13 cellular contexts compared by ENCODE assay signal in genomic region chr3:125107384-125107783, GRCh38. TPM values are rescaled to one million over a fixed set of nuclear protein-coding genes. Genes with fewer than 3 reads are reported as not detected.
DNase-seq lines count a peak whose midpoint lies in the region; ATAC-seq, FAIRE-seq and TF ChIP-seq lines count a peak whose summit lies in the region.
"Had no signal": no experiment of that assay in that cellular context is flagged by ENCODE, and none has a peak within 500 bp of the region (broad histone marks: within the 10 kb centered on the region; RNA-seq: fewer than 3 reads in every experiment).

No MANE protein-coding gene starts in this region.

- H3K36me3 ChIP-seq in ACC112 (ENCODE audit: insufficient read depth, low read length), result peaks cover 4% of the 10 kb centered on the region; the same call in 1 of the 2 replicates
- H3K36me3 ChIP-seq: gastrocnemius medialis, HAP-1 had no signal

- H3K4me3 ChIP-seq in ACC112 (ENCODE audit: low read depth, low read length), result peak overlapping the region; percentile 21; the same call in 1 of the 2 replicates
- H3K4me3 ChIP-seq in fibroblast of the aortic adventitia (ENCODE audit: low read depth, low read length), result peak overlapping the region; percentile 14
- H3K4me3 ChIP-seq: gastrocnemius medialis, HAP-1 had no signal

- H3K27ac ChIP-seq in ACC112 (ENCODE audit: low read depth, low read length), result peak overlapping the region; percentile 94
- H3K27ac ChIP-seq: gastrocnemius medialis had no signal

- no peak for TF ChIP-seq POLR2A in GM12892 (IDR thresholded peaks at IDR 0.05; ENCODE audit: low read depth, low read length)

- no peak overlapping the region for H2AFZ ChIP-seq in ACC112 (ENCODE audit: low read length, unreplicated experiment)

- no peak for ATAC-seq in HG03175 (IDR thresholded peaks at IDR 0.05; ENCODE audit: unreplicated experiment)
- ATAC-seq: gastrocnemius medialis had no signal

- H3K79me2 ChIP-seq in ACC112 (ENCODE audit: control insufficient read depth, insufficient read depth, low read length, unreplicated experiment), result no peaks in the 10 kb centered on the region

- peak; percentile 67 for FAIRE-seq in GM12892 (lab: Jason Lieb, UNC)

- no peaks in the 10 kb centered on the region for H3K27me3 ChIP-seq in ACC112 (ENCODE audit: insufficient read depth, low read length)
- H3K27me3 ChIP-seq: gastrocnemius medialis had no signal

- TF ChIP-seq CTCF in fibroblast of the aortic adventitia (IDR thresholded peaks at IDR 0.05; ENCODE audit: insufficient read depth, low read length), result no peak

- DNase-seq in GM12892 (ENCODE audit: insufficient read length) (no peak), SHP77 (lab: John Stamatoyannopoulos, UW) (peak; percentile 42 to 45), fibroblast of the aortic adventitia (ENCODE audit: low read depth) (no peak), SIG-M5 treated with dmso at 0.1 percent for 504 hours (lab: John Stamatoyannopoulos, UW; ENCODE audit: unreplicated experiment) (no peak), NCI-H526 treated with DMSO at 0.1 percent for 48 hours (lab: John Stamatoyannopoulos, UW) (no peak)
- no peak for DNase-seq in stimulated activated CD4-positive, alpha-beta T cell treated with anti-CD3 and anti-CD28 coated beads, Interleukin-2, amount 100 ng/mL, for 24 hours
- DNase-seq: activated CD8-positive, alpha-beta memory T cell treated with anti-CD3 and anti-CD28 coated beads, Interleukin-2, amount 50 U/mL, for 48 hours; activated naive CD4-positive, alpha-beta T cell treated with anti-CD3 and anti-CD28 coated beads for 36 hours; gastrocnemius medialis; NCI-H2029 treated with DMSO at 0.1 percent for 48 hours had no signal

- H3K4me1 ChIP-seq in ACC112 (ENCODE audit: control insufficient read depth, insufficient read depth, low read length, unreplicated experiment), result peaks cover 48% of the 10 kb centered on the region
- H3K4me1 ChIP-seq: gastrocnemius medialis, HAP-1 had no signal

RNA-seq across cellular contexts. Expression of gene HEG1, which starts 51.6 kb away (rescaled TPM):
- 13.3 TPM for polyA plus RNA-seq in GM12892 (2012; ENCODE audit: missing spikeins)
- total RNA-seq in fibroblast of the aortic adventitia (ENCODE audit: low replicate concordance), result 198 and 256 TPM in 2 replicates

Comparison
In these comparisons a context has a peak if more than half of its experiments do, and no peak if none do; other contexts are left out.
1. DNase-seq: peak in SHP77 (2 of 2); none in GM12892 (single experiment), fibroblast of the aortic adventitia (single experiment), SIG-M5 treated with dmso at 0.1 percent for 504 hours (single experiment), NCI-H526 treated with DMSO at 0.1 percent for 48 hours (single experiment) and stimulated activated CD4-positive, alpha-beta T cell treated with anti-CD3 and anti-CD28 coated beads, Interleukin-2, amount 100 ng/mL, for 24 hours (0 of 2).